In genomic region chr6:41791306-41791705, GRCh38 we compare ENCODE assay signal across 20 cellular contexts. TPM values are rescaled to one million over a fixed set of nuclear protein-coding genes. Genes with fewer than 3 reads are reported as not detected.
A peak's percentile ranks its signal among the peaks of the same experiment; 100 is the strongest.
DNase-seq lines count a peak whose midpoint lies in the region; ATAC-seq, FAIRE-seq and TF ChIP-seq lines count a peak whose summit lies in the region.
"Had no signal": no experiment of that assay in that cellular context is flagged by ENCODE, and none has a peak within 500 bp of the region (broad histone marks: within the 10 kb centered on the region; RNA-seq: fewer than 3 reads in every experiment).

No MANE protein-coding gene starts in this region.

- H3K9me3 ChIP-seq in cardiac muscle cell (ENCODE audit: low read depth) (no peaks in the 10 kb centered on the region), H1 (ENCODE audit: insufficient read depth in 2 of 2, low read depth in 1 of 2, low read length in 1 of 2) (no peaks in the 10 kb centered on the region), esophagus muscularis mucosa (no peaks in the 10 kb centered on the region), T-helper 17 cell (ENCODE audit: control insufficient read depth, low read length, poor library complexity, severe bottlenecking) (no peaks in the 10 kb centered on the region)
- H3K9me3 ChIP-seq in CD8-positive, alpha-beta T cell (ENCODE audit: low read length), result no peaks in the 10 kb centered on the region
- H3K9me3 ChIP-seq: BLaER1 treated with 17β-estradiol and CSF1 and Interleukin-3, amounts not matched to agents 10 nM and 100 nM had no signal

- H3K27ac Mint-ChIP-seq in CD8-positive, alpha-beta T cell, result peak overlapping the region; percentile 1
- H3K27ac Mint-ChIP-seq in T-helper 17 cell, result no peak overlapping the region
- H3K27ac Mint-ChIP-seq: CD4-positive, CD25-positive, alpha-beta regulatory T cell; GM23338; H9 had no signal

- no peak overlapping the region for H3K14ac ChIP-seq in H1 (ENCODE audit: insufficient read length)

- TF ChIP-seq POLR2A in H1 (IDR thresholded peaks at IDR 0.05; ENCODE audit: control extremely low read depth in 1 of 2, low read depth in 2 of 2, low read length in 2 of 2), result no peak
- TF ChIP-seq POLR2A in esophagus muscularis mucosa (IDR thresholded peaks at IDR 0.05; ENCODE audit: low read depth), result no peak

- H3K4ac ChIP-seq in H1 (replicated peaks; ENCODE audit: insufficient read length, low read depth, low read length), result no peak overlapping the region

- WGBS in H1 (ENCODE audit: extremely low coverage in 1 of 2, insufficient coverage in 1 of 2, insufficient read length in 1 of 2, insufficient replicate concordance in 2 of 2, low coverage in 1 of 2, low lambda C conversion rate in 2 of 2, missing lambda C conversion rate in 1 of 2), 2 experiments, result 88% methylated on average over 1 of the region's 1 CpG; no CpG with 5 or more reads in 1 of the 2 experiments
- 80% methylated on average over 1 of the region's 1 CpG for WGBS in esophagus muscularis mucosa

- H4K20me1 ChIP-seq in H1 (replicated peaks in 1 of 2; ENCODE audit: control insufficient read depth in 1 of 2, insufficient read depth in 2 of 2, low read length in 2 of 2), result peaks cover 0 to 1% of the 10 kb centered on the region in 2 experiments

- no peak overlapping the region for H3K4me3 Mint-ChIP-seq in CD8-positive, alpha-beta T cell
- H3K4me3 Mint-ChIP-seq in T-helper 17 cell, result no peak overlapping the region
- H3K4me3 Mint-ChIP-seq: GM23338, H9 had no signal

- no peaks in the 10 kb centered on the region for H3K27me3 ChIP-seq in cardiac muscle cell
- H3K27me3 ChIP-seq in CD8-positive, alpha-beta T cell (ENCODE audit: insufficient read depth, low read length), result no peaks in the 10 kb centered on the region
- no peaks in the 10 kb centered on the region for H3K27me3 ChIP-seq in H1 (replicated peaks in 1 of 4; ENCODE audit: control insufficient read depth in 3 of 4, extremely low read depth in 1 of 4, insufficient read depth in 3 of 4, low read length in 3 of 4)
- no peaks in the 10 kb centered on the region for H3K27me3 ChIP-seq in esophagus muscularis mucosa
- H3K27me3 ChIP-seq: BLaER1 treated with 17β-estradiol and CSF1 and Interleukin-3, amounts not matched to agents 10 nM and 100 nM had no signal

- H2BK15ac ChIP-seq in H1 (ENCODE audit: low read length), result no peak overlapping the region

- TF ChIP-seq EP300 in H1 (IDR thresholded peaks at IDR 0.05; ENCODE audit: borderline replicate concordance in 1 of 2, low read depth in 2 of 2, low read length in 2 of 2), result no peak
- TF ChIP-seq EP300 in esophagus muscularis mucosa (IDR thresholded peaks at IDR 0.05), result no peak

- H3K56ac ChIP-seq in H1 (replicated peaks; ENCODE audit: insufficient read length, low read depth, low read length), result no peak overlapping the region

- H2BK20ac ChIP-seq in H1 (ENCODE audit: low read length), result no peak overlapping the region

- H2AFZ ChIP-seq in H1 (ENCODE audit: low read length), result no peak overlapping the region
- H2AFZ ChIP-seq: GM23338 had no signal

- H3K36me3 ChIP-seq in cardiac muscle cell, result peaks cover 10% of the 10 kb centered on the region
- H3K36me3 ChIP-seq in CD8-positive, alpha-beta T cell (ENCODE audit: insufficient read depth, low read length), result peaks cover 30% of the 10 kb centered on the region
- H3K36me3 ChIP-seq in H1 (ENCODE audit: control insufficient read depth in 2 of 4, insufficient read depth in 4 of 4, low read length in 3 of 4), result peaks cover 14 to 52% (median 28%) of the 10 kb centered on the region in 4 experiments; a peak in 7 of 8 replicates
- H3K36me3 ChIP-seq in esophagus muscularis mucosa, result peaks cover 26 to 72% (median 46%) of the 10 kb centered on the region in 4 donors

- no peak overlapping the region for H3K23ac ChIP-seq in H1 (ENCODE audit: insufficient read length)

- TF ChIP-seq RAD21 in H1 (IDR thresholded peaks at IDR 0.05 in 1 of 2, conservative IDR thresholded peaks at IDR 0.05 in 1 of 2; ENCODE audit: low read depth in 2 of 2, low read length in 2 of 2), result no peak

- H3K9me3 Mint-ChIP-seq in CD8-positive, alpha-beta T cell, result no peaks in the 10 kb centered on the region
- H3K9me3 Mint-ChIP-seq: CD4-positive, CD25-positive, alpha-beta regulatory T cell; H9 had no signal

- H3K36me3 Mint-ChIP-seq in CD8-positive, alpha-beta T cell, result peaks cover 55% of the 10 kb centered on the region
- H3K36me3 Mint-ChIP-seq in T-helper 17 cell (ENCODE audit: low read depth), result peaks cover 3% of the 10 kb centered on the region

- H4K5ac ChIP-seq in H1 (ENCODE audit: insufficient read length, low read depth, low read length), result no peak overlapping the region

- no peaks in the 10 kb centered on the region for H3K27me3 Mint-ChIP-seq in CD8-positive, alpha-beta T cell (ENCODE audit: low read depth)
- H3K27me3 Mint-ChIP-seq in T-helper 17 cell, result no peaks in the 10 kb centered on the region

- DNase-seq in activated CD8-positive, alpha-beta memory T cell treated with anti-CD3 and anti-CD28 coated beads for 24 hours, result peak; percentile 9
- DNase-seq in activated CD8-positive, alpha-beta memory T cell treated with anti-CD3 and anti-CD28 coated beads, Interleukin-2, amount 50 U/mL, for 4 hours, result no peak
- DNase-seq in cardiac muscle cell (ENCODE audit: low read depth in 1 of 2, low spot score in 1 of 2), result no peak
- no peak for DNase-seq in cardiac septum (ENCODE audit: low spot score)
- no peak for DNase-seq in CD8-positive, alpha-beta T cell
- DNase-seq in H1 (ENCODE audit: low read depth in 1 of 2, low spot score in 2 of 2), result no peak
- no peak for DNase-seq in esophagus muscularis mucosa (ENCODE audit: extremely low spot score)
- DNase-seq in T-helper 17 cell, result no peak
- DNase-seq: 8988T; ACHN; Calu3; CD4-positive, CD25-positive, alpha-beta regulatory T cell; DMS 273 treated with DMSO at 0.1 percent for 48 hours; DMS79 treated with DMSO at 0.1 percent for 48 hours; EL; H9 had no signal

- H2BK5ac ChIP-seq in H1 (ENCODE audit: low read depth, low read length), result no peak overlapping the region

- H2BK120ac ChIP-seq in H1 (replicated peaks; ENCODE audit: low read depth, low read length), result no peak overlapping the region

- H3K4me3 ChIP-seq in cardiac muscle cell (no peak overlapping the region), H1 (ENCODE audit: extremely low read depth in 1 of 4, insufficient read depth in 2 of 4, low read depth in 3 of 4, low read length in 4 of 4) (no peak overlapping the region), esophagus muscularis mucosa (no peak overlapping the region)
- no peak overlapping the region for H3K4me3 ChIP-seq in CD8-positive, alpha-beta T cell (ENCODE audit: low read depth, low read length)
- H3K4me3 ChIP-seq: BLaER1 treated with 17β-estradiol and CSF1 and Interleukin-3, amounts not matched to agents 10 nM and 100 nM; GM23338 had no signal

- no peak overlapping the region for H4K91ac ChIP-seq in H1 (replicated peaks; ENCODE audit: insufficient read length, low read length)

- CTCF ChIA-PET in CD8-positive, alpha-beta T cell (lab: Charles Lee), result interaction anchor here (0.7 to 2.0 kb wide), 3 partner anchors 130 to 756 kb away, joined by 3 to 7 read pairs (median 4); partner anchors contain the start of genes BYSL and MED20
- CTCF ChIA-PET in H1 (lab: Charles Lee; ENCODE audit: partially characterized antibody), result interaction anchor here (0.5 to 2.0 kb wide), 4 partner anchors 10 to 254 kb away, joined by 3 to 7 read pairs (median 5); no protein-coding TSS in a partner anchor

- no peak overlapping the region for H2AK5ac ChIP-seq in H1 (ENCODE audit: low read depth, low read length)

- TF ChIP-seq CTCF in cardiac muscle cell (IDR thresholded peaks at IDR 0.05; ENCODE audit: low read depth, low read length) (no peak), H1 (IDR thresholded peaks at IDR 0.05; ENCODE audit: control extremely low read depth in 1 of 3, insufficient read depth in 1 of 3, low read depth in 1 of 3, low read length in 3 of 3) (no peak), esophagus muscularis mucosa (IDR thresholded peaks at IDR 0.05) (no peak)
- TF ChIP-seq CTCF in CD8-positive, alpha-beta T cell (IDR thresholded peaks at IDR 0.05), result no peak

- H3K18ac ChIP-seq in H1 (ENCODE audit: extremely low read depth, low read length), result no peak overlapping the region

- H2BK12ac ChIP-seq in H1 (ENCODE audit: low read depth, low read length), result no peak overlapping the region

- FAIRE-seq in H1 (lab: Jason Lieb, UNC), result no peak
- FAIRE-seq: G401.6, GM12891 had no signal

- H3K23me2 ChIP-seq in H1 (ENCODE audit: low read depth, low read length), result peaks cover 5% of the 10 kb centered on the region

- no peak overlapping the region for H3K9ac ChIP-seq in H1 (replicated peaks in 1 of 4; ENCODE audit: extremely low read depth in 1 of 4, low read depth in 3 of 4, low read length in 3 of 4)

- no peak for ATAC-seq in CD8-positive, alpha-beta T cell
- no peak for ATAC-seq in T-helper 17 cell
- ATAC-seq: GM23338 had no signal

- H3K4me1 Mint-ChIP-seq in CD8-positive, alpha-beta T cell (ENCODE audit: low read depth), result peaks cover 12% of the 10 kb centered on the region
- peaks cover 5% of the 10 kb centered on the region for H3K4me1 Mint-ChIP-seq in T-helper 17 cell
- H3K4me1 Mint-ChIP-seq: GM23338 had no signal

- H3K79me1 ChIP-seq in H1 (ENCODE audit: low read depth, low read length), result peaks cover 2% of the 10 kb centered on the region

- intact Hi-C loops in cardiac septum (cut with DNase I), result no loop called here
- intact Hi-C loops in CD8-positive, alpha-beta T cell (cut with DNase I, micrococcal nuclease), result no loop called here
- intact Hi-C loops in esophagus muscularis mucosa (cut with DNase I), result no loop called here

- H3K27ac ChIP-seq in cardiac muscle cell (peak overlapping the region; percentile 46), H1 (ENCODE audit: low read depth, low read length) (no peak overlapping the region), esophagus muscularis mucosa (replicated peaks in 1 of 4) (no peak overlapping the region)
- H3K27ac ChIP-seq in CD8-positive, alpha-beta T cell (ENCODE audit: low read depth, low read length), result no peak overlapping the region
- H3K27ac ChIP-seq: BLaER1 treated with 17β-estradiol and CSF1 and Interleukin-3, amounts not matched to agents 10 nM and 100 nM had no signal

- peaks cover 0 to 12% of the 10 kb centered on the region in 2 experiments; a peak in 3 of 4 replicates for H3K79me2 ChIP-seq in H1 (ENCODE audit: control insufficient read depth in 1 of 2, insufficient read depth in 2 of 2, low read length in 2 of 2)

- POLR2A ChIA-PET in CD8-positive, alpha-beta T cell (lab: Charles Lee), result interaction anchor here (1.0 to 1.1 kb wide), 2 partner anchors 9 to 254 kb away, joined by 3 read pairs; no protein-coding TSS in a partner anchor
- POLR2A ChIA-PET in H1 (lab: Charles Lee; ENCODE audit: partially characterized antibody), result interaction anchor here (0.6 to 2.5 kb wide), 6 partner anchors 14 to 268 kb away, joined by 3 to 6 read pairs (median 4); no protein-coding TSS in a partner anchor

- H3K4me1 ChIP-seq in cardiac muscle cell (ENCODE audit: low read depth) (no peaks in the 10 kb centered on the region), H1 (replicated peaks in 1 of 4; ENCODE audit: control insufficient read depth in 3 of 4, insufficient read depth in 4 of 4, low read length in 3 of 4) (no peaks in the 10 kb centered on the region; a peak in 2 of 7 replicates), esophagus muscularis mucosa (peaks cover 13 to 27% (median 18%) of the 10 kb centered on the region in 4 donors)
- no peaks in the 10 kb centered on the region for H3K4me1 ChIP-seq in CD8-positive, alpha-beta T cell (ENCODE audit: insufficient read depth, low read length)

- H3K4me2 ChIP-seq in H1 (ENCODE audit: insufficient read depth in 1 of 2, low read depth in 2 of 2, low read length in 2 of 2), result no peak overlapping the region
- H3K4me2 ChIP-seq: GM23338 had no signal

- H4K8ac ChIP-seq in H1 (ENCODE audit: extremely low read depth, insufficient read depth, low read length), result no peak overlapping the region

RNA-seq across cellular contexts. Expression of gene TOMM6, which starts 3.8 kb away (rescaled TPM):
- total RNA-seq in cardiac muscle cell, result 113 and 153 TPM in 2 replicates
- 198 and 232 TPM in 2 replicates for polyA plus RNA-seq in cardiac muscle cell
- 127 TPM for total RNA-seq in cardiac septum
- 100 to 1,000 TPM in 1 of 2 experiments, 10 to 100 TPM in 1; 94.3 to 101 TPM for total RNA-seq in CD8-positive, alpha-beta T cell
- 216 and 228 TPM in 2 replicates for total RNA-seq in H1 (2021; fragmentation: NEBNext Ultra II Directional; extraction: Animal tissue kit (Norgen Biotek cat#: 25700))
- 457 and 560 TPM in 2 replicates for polyA plus RNA-seq in H1 (2011; rRNA removed)
- 411 TPM for polyA plus RNA-seq in H1 (2011; cell fraction: cytosol; rRNA removed)
- polyA plus RNA-seq in H1 (2011; cell fraction: nucleus; rRNA removed), result 121 TPM
- polyA plus RNA-seq in H1 (2012, experiment 1 of 2), result 269 to 362 TPM (median 306 TPM) in 4 replicates
- polyA plus RNA-seq in H1 (2012, experiment 2 of 2), result 244 TPM
- 295 TPM for polyA plus RNA-seq in H1 (2013, experiment 1 of 2)
- 293 TPM for polyA plus RNA-seq in H1 (2013, experiment 2 of 2)
- 89.9 and 99.3 TPM in 2 replicates for polyA minus RNA-seq in H1 (2011; rRNA and poly(A)+ RNA removed)
- 36.2 TPM for polyA minus RNA-seq in H1 (2011; cell fraction: cytosol; rRNA and poly(A)+ RNA removed)
- 41.6 TPM for polyA minus RNA-seq in H1 (2011; cell fraction: nucleus; rRNA and poly(A)+ RNA removed)
- 100 to 1,000 TPM in 2 of 4 donors, 10 to 100 TPM in 2; 52.1 to 117 (median 86.9) TPM for total RNA-seq in esophagus muscularis mucosa
- total RNA-seq in T-helper 17 cell, result 100 to 1,000 TPM in 1 of 2 donors, 10 to 100 TPM in 1; 99.1 to 111 TPM

RNA-seq across cellular contexts. Expression of gene PRICKLE4, which starts 10.7 kb away (rescaled TPM):
- 1.9 and 22.5 TPM in 2 replicates for total RNA-seq in cardiac muscle cell
- polyA plus RNA-seq in cardiac muscle cell, result 6.4 and 9.3 TPM in 2 replicates
- 1.7 TPM for total RNA-seq in cardiac septum
- total RNA-seq in CD8-positive, alpha-beta T cell, result not detected
- 0.67 and 1.4 TPM in 2 replicates for total RNA-seq in H1 (2021; fragmentation: NEBNext Ultra II Directional; extraction: Animal tissue kit (Norgen Biotek cat#: 25700))
- polyA plus RNA-seq in H1 (2011; rRNA removed), result 0.32 and 0.38 TPM in 2 replicates
- polyA plus RNA-seq in H1 (2011; cell fraction: cytosol; rRNA removed), result 0.32 TPM
- polyA plus RNA-seq in H1 (2011; cell fraction: nucleus; rRNA removed), result 2.4 TPM
- polyA plus RNA-seq in H1 (2012, experiment 1 of 2), result 0.41 to 1.4 TPM (median 0.87 TPM) in 4 replicates
- polyA plus RNA-seq in H1 (2012, experiment 2 of 2), result not detected
- 0.57 TPM for polyA plus RNA-seq in H1 (2013, experiment 1 of 2)
- polyA plus RNA-seq in H1 (2013, experiment 2 of 2), result 0.22 TPM
- polyA minus RNA-seq in H1 (2011; rRNA and poly(A)+ RNA removed), result not detected in 2 replicates
- polyA minus RNA-seq in H1 (2011; cell fraction: cytosol; rRNA and poly(A)+ RNA removed), result not detected
- 2.4 TPM for polyA minus RNA-seq in H1 (2011; cell fraction: nucleus; rRNA and poly(A)+ RNA removed)
- total RNA-seq in esophagus muscularis mucosa, result 1 to 10 TPM; 2.1 to 5.8 (median 4.1) TPM
- not detected for total RNA-seq in T-helper 17 cell
- total RNA-seq: CD4-positive, CD25-positive, alpha-beta regulatory T cell had no signal
- polyA plus RNA-seq: CD4-positive, CD25-positive, alpha-beta regulatory T cell had no signal

RNA-seq across cellular contexts. Expression of gene FRS3, which starts 11.6 kb away (rescaled TPM):
- total RNA-seq in cardiac muscle cell, result 24.7 and 25.9 TPM in 2 replicates
- 25.3 and 31.6 TPM in 2 replicates for polyA plus RNA-seq in cardiac muscle cell
- total RNA-seq in cardiac septum, result 5.7 TPM
- 1 to 10 TPM; 3.7 to 6.2 TPM for total RNA-seq in CD8-positive, alpha-beta T cell
- total RNA-seq in H1 (2021; fragmentation: NEBNext Ultra II Directional; extraction: Animal tissue kit (Norgen Biotek cat#: 25700)), result 3.4 and 3.9 TPM in 2 replicates
- polyA plus RNA-seq in H1 (2011; rRNA removed), result 4.4 and 8.4 TPM in 2 replicates
- 5.4 TPM for polyA plus RNA-seq in H1 (2011; cell fraction: cytosol; rRNA removed)
- polyA plus RNA-seq in H1 (2011; cell fraction: nucleus; rRNA removed), result 14.9 TPM
- 1.3 to 4.2 TPM (median 3.1 TPM) in 4 replicates for polyA plus RNA-seq in H1 (2012, experiment 1 of 2)
- polyA plus RNA-seq in H1 (2012, experiment 2 of 2), result 4.2 TPM
- 2.8 TPM for polyA plus RNA-seq in H1 (2013, experiment 1 of 2)
- polyA plus RNA-seq in H1 (2013, experiment 2 of 2), result 2.5 TPM
- polyA minus RNA-seq in H1 (2011; rRNA and poly(A)+ RNA removed), result 1.1 and 2.8 TPM in 2 replicates
- 3.6 TPM for polyA minus RNA-seq in H1 (2011; cell fraction: cytosol; rRNA and poly(A)+ RNA removed)
- polyA minus RNA-seq in H1 (2011; cell fraction: nucleus; rRNA and poly(A)+ RNA removed), result 3.2 TPM
- total RNA-seq in esophagus muscularis mucosa, result 1 to 10 TPM; 5.0 to 9.9 (median 6.7) TPM
- total RNA-seq in T-helper 17 cell, result 1 to 10 TPM; 5.2 to 6.9 TPM

RNA-seq across cellular contexts. Expression of gene PGC, which starts 44.1 kb away (rescaled TPM):
- total RNA-seq in cardiac muscle cell, result not detected in 2 replicates
- 0.10 TPM in 1 of 2 replicates, not detected in the other for polyA plus RNA-seq in cardiac muscle cell
- total RNA-seq in cardiac septum, result not detected
- total RNA-seq in CD8-positive, alpha-beta T cell, result not detected
- total RNA-seq in H1 (2021; fragmentation: NEBNext Ultra II Directional; extraction: Animal tissue kit (Norgen Biotek cat#: 25700)), result not detected in 2 replicates
- 0.09 and 0.25 TPM in 2 replicates for polyA plus RNA-seq in H1 (2011; rRNA removed)
- polyA plus RNA-seq in H1 (2011; cell fraction: cytosol; rRNA removed), result 0.22 TPM
- 0.21 TPM for polyA plus RNA-seq in H1 (2011; cell fraction: nucleus; rRNA removed)
- 0.23 TPM in 1 of 4 replicates, not detected in the others for polyA plus RNA-seq in H1 (2012, experiment 1 of 2)
- polyA plus RNA-seq in H1 (2012, experiment 2 of 2), result 0.13 TPM
- 0.04 TPM for polyA plus RNA-seq in H1 (2013, experiment 1 of 2)
- 0.07 TPM for polyA plus RNA-seq in H1 (2013, experiment 2 of 2)
- not detected in 2 replicates for polyA minus RNA-seq in H1 (2011; rRNA and poly(A)+ RNA removed)
- not detected for polyA minus RNA-seq in H1 (2011; cell fraction: cytosol; rRNA and poly(A)+ RNA removed)
- not detected for polyA minus RNA-seq in H1 (2011; cell fraction: nucleus; rRNA and poly(A)+ RNA removed)
- 1 to 10 TPM in 1 of 4 donors, under 1 TPM in 2, not detected in 1; 0.83 to 1.1 (median 0.92) TPM for total RNA-seq in esophagus muscularis mucosa
- total RNA-seq in T-helper 17 cell, result not detected
- total RNA-seq: Calu3; CD4-positive, CD25-positive, alpha-beta regulatory T cell; GM23338; H9 had no signal
- polyA plus RNA-seq: CD4-positive, CD25-positive, alpha-beta regulatory T cell; GM23338 had no signal

RNA-seq across cellular contexts. Expression of gene TFEB, which starts 55.9 kb away (rescaled TPM):
- total RNA-seq in cardiac muscle cell (25.8 and 41.0 TPM in 2 replicates), cardiac septum (45.6 TPM), esophagus muscularis mucosa (10 to 100 TPM; 24.2 to 46.7 (median 33.1) TPM), T-helper 17 cell (10 to 100 TPM; 17.6 to 18.9 TPM)
- polyA plus RNA-seq in cardiac muscle cell (34.0 and 57.8 TPM in 2 replicates), H1 (2011; rRNA removed) (5.9 and 6.7 TPM in 2 replicates)
- 10 to 100 TPM; 10.2 to 12.7 TPM for total RNA-seq in CD8-positive, alpha-beta T cell
- 2.3 and 2.4 TPM in 2 replicates for total RNA-seq in H1 (2021; fragmentation: NEBNext Ultra II Directional; extraction: Animal tissue kit (Norgen Biotek cat#: 25700))
- polyA plus RNA-seq in H1 (2011; cell fraction: cytosol; rRNA removed), result 4.6 TPM
- 7.6 TPM for polyA plus RNA-seq in H1 (2011; cell fraction: nucleus; rRNA removed)
- 2.1 to 6.8 TPM (median 4.1 TPM) in 4 replicates for polyA plus RNA-seq in H1 (2012, experiment 1 of 2)
- polyA plus RNA-seq in H1 (2012, experiment 2 of 2), result 2.7 TPM
- 0.71 TPM for polyA plus RNA-seq in H1 (2013, experiment 1 of 2)
- polyA plus RNA-seq in H1 (2013, experiment 2 of 2), result 0.61 TPM
- polyA minus RNA-seq in H1 (2011; rRNA and poly(A)+ RNA removed), result 1.9 and 4.6 TPM in 2 replicates
- 3.2 TPM for polyA minus RNA-seq in H1 (2011; cell fraction: cytosol; rRNA and poly(A)+ RNA removed)
- 2.8 TPM for polyA minus RNA-seq in H1 (2011; cell fraction: nucleus; rRNA and poly(A)+ RNA removed)
